Comparison of ENCODE assay signal across 8 cellular contexts in the genomic region with DNA sequence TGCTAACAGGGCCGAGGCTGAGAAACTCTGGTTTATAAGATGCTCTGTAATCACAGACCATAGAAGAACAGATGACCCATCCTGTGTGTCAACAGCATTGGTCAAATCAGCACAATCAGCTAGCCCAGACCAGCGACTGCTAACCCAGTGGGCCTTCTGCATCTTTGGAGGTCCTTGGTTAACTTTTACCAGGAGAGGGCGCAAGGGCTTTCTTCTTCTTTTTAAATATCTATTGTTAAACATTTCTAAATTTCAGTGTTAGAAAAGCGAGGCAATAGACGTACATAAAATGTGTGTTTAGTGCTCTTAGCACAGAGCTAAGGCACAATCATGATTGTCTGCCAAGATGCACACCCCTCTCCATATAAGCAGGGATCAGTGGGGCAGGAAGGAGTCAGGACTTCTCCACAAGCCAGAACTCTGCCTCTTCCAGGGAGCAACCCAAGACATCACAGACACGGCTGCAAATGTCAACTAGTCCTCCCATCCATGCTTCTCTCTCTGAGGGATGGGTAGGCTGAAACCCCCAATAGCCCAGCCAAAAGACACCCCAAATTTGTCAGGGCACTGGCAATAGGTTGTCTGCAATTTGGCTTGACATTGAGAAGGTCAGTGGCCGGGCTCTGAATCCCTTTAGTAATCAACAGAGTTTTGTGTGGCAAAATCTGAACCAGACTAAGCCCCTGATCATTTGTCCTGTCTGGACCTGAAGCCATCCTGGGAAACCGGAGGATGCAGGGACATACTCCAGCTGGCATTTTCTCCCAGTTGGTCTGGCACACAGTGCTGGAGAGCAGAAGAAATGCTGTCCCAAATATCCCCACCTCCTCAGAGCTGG.
DNase-seq lines count a peak whose midpoint lies in the region; ATAC-seq and TF ChIP-seq lines count a peak whose summit lies in the region.

No MANE protein-coding gene starts in this region.

- peaks cover 9 to 18% of the 10 kb centered on the region in 2 donors for H3K4me1 ChIP-seq in naive thymus-derived CD4-positive, alpha-beta T cell (ENCODE audit: control insufficient read depth in 2 of 2, insufficient read depth in 2 of 2, low read length in 2 of 2)
- H3K4me1 ChIP-seq in tibial artery = peaks cover 0 to 16% (median 7%) of the 10 kb centered on the region in 4 donors

- H3K9me3 Mint-ChIP-seq in CD4-positive, alpha-beta T cell = no peaks in the 10 kb centered on the region
- no peaks in the 10 kb centered on the region for H3K9me3 Mint-ChIP-seq in activated CD8-positive, alpha-beta memory T cell treated with anti-CD3 and anti-CD28 coated beads, Interleukin-2, amount 10 ng/mL, durations not matched to agents 7 days and 5 days (ENCODE audit: low read depth)
- no peaks in the 10 kb centered on the region for H3K9me3 Mint-ChIP-seq in naive thymus-derived CD4-positive, alpha-beta T cell

- H3K27me3 Mint-ChIP-seq in CD4-positive, alpha-beta T cell = no peaks in the 10 kb centered on the region
- H3K27me3 Mint-ChIP-seq in activated CD8-positive, alpha-beta memory T cell treated with anti-CD3 and anti-CD28 coated beads, Interleukin-2, amount 10 ng/mL, durations not matched to agents 7 days and 5 days = no peaks in the 10 kb centered on the region
- no peaks in the 10 kb centered on the region for H3K27me3 Mint-ChIP-seq in naive thymus-derived CD4-positive, alpha-beta T cell

- peak overlapping the region; percentile 13 for H3K4me3 Mint-ChIP-seq in CD4-positive, alpha-beta T cell
- no peak overlapping the region for H3K4me3 Mint-ChIP-seq in activated CD8-positive, alpha-beta memory T cell treated with anti-CD3 and anti-CD28 coated beads, Interleukin-2, amount 10 ng/mL, durations not matched to agents 7 days and 5 days
- peak overlapping the region in 9 of 10 donors; percentile 13 to 81 (median 45) for H3K4me3 Mint-ChIP-seq in naive thymus-derived CD4-positive, alpha-beta T cell

- ATAC-seq in CD4-positive, alpha-beta T cell (ENCODE audit: poor library complexity) = peak; percentile 74
- ATAC-seq in GM21529 (IDR thresholded peaks at IDR 0.05; ENCODE audit: unreplicated experiment) (peak; percentile 54), HG03565 (IDR thresholded peaks at IDR 0.05; ENCODE audit: unreplicated experiment) (no peak)
- peak; percentile 61 for ATAC-seq in activated CD8-positive, alpha-beta memory T cell treated with anti-CD3 and anti-CD28 coated beads, Interleukin-2, amount 10 ng/mL, durations not matched to agents 7 days and 5 days
- peak; percentile 80 for ATAC-seq in naive thymus-derived CD4-positive, alpha-beta T cell

- H3K9me3 ChIP-seq in CD4-positive, alpha-beta T cell (ENCODE audit: control insufficient read depth, low read length) = no peaks in the 10 kb centered on the region
- no peaks in the 10 kb centered on the region for H3K9me3 ChIP-seq in naive thymus-derived CD4-positive, alpha-beta T cell (ENCODE audit: control insufficient read depth in 2 of 3, low read length in 3 of 3)
- H3K9me3 ChIP-seq in tibial artery = no peaks in the 10 kb centered on the region

- POLR2A ChIA-PET in CD4-positive, alpha-beta T cell (lab: Charles Lee) = interaction anchor here (0.8 to 3.7 kb wide), 10 partner anchors 13 to 235 kb away, joined by 3 to 23 read pairs (median 4); a partner anchor contains a TSS
- POLR2A ChIA-PET in naive thymus-derived CD4-positive, alpha-beta T cell (lab: Charles Lee) = interaction anchor here (0.8 to 2.5 kb wide), 12 partner anchors 13 to 194 kb away, joined by 3 to 24 read pairs (median 3); a partner anchor contains a TSS

- intact Hi-C loops in CD4-positive, alpha-beta T cell (cut with DNase I, micrococcal nuclease) = loop anchor here (1.0 kb wide), 4 partner anchors 24 to 308 kb away; no protein-coding TSS in a partner anchor
- intact Hi-C loops in naive thymus-derived CD4-positive, alpha-beta T cell (cut with micrococcal nuclease) = loop anchor here (1.0 to 5.0 kb wide), 10 partner anchors 24 to 308 kb away; a partner anchor contains a TSS
- intact Hi-C loops in tibial artery (cut with DNase I; ENCODE audit: low total_unique reads) = loop anchor here (1.0 to 5.0 kb wide), 2 partner anchors 134 to 191 kb away; no protein-coding TSS in a partner anchor

- no peak overlapping the region for H3K27ac ChIP-seq in CD4-positive, alpha-beta T cell (ENCODE audit: low read depth, low read length)
- H3K27ac ChIP-seq in naive thymus-derived CD4-positive, alpha-beta T cell (ENCODE audit: low read depth, low read length) = peak overlapping the region; percentile 61
- H3K27ac ChIP-seq in tibial artery = peak overlapping the region; percentile 64 to 71

- peaks cover 31% of the 10 kb centered on the region for H3K4me1 Mint-ChIP-seq in CD4-positive, alpha-beta T cell (ENCODE audit: low read depth)
- peaks cover 32% of the 10 kb centered on the region for H3K4me1 Mint-ChIP-seq in activated CD8-positive, alpha-beta memory T cell treated with anti-CD3 and anti-CD28 coated beads, Interleukin-2, amount 10 ng/mL, durations not matched to agents 7 days and 5 days
- peaks cover 27 to 58% (median 50%) of the 10 kb centered on the region in 7 donors for H3K4me1 Mint-ChIP-seq in naive thymus-derived CD4-positive, alpha-beta T cell

- peaks cover 0 to 16% (median 0%) of the 10 kb centered on the region in 3 experiments for H3K36me3 ChIP-seq in naive thymus-derived CD4-positive, alpha-beta T cell (ENCODE audit: control insufficient read depth in 2 of 3, insufficient read depth in 3 of 3, low read length in 3 of 3)
- H3K36me3 ChIP-seq in tibial artery = peaks cover 0 to 11% (median 6%) of the 10 kb centered on the region in 3 donors

- H3K27ac Mint-ChIP-seq in CD4-positive, alpha-beta T cell = peak overlapping the region; percentile 36
- peak overlapping the region; percentile 76 for H3K27ac Mint-ChIP-seq in activated CD8-positive, alpha-beta memory T cell treated with anti-CD3 and anti-CD28 coated beads, Interleukin-2, amount 10 ng/mL, durations not matched to agents 7 days and 5 days
- peak overlapping the region in 8 of 9 donors; percentile 36 to 94 (median 83) for H3K27ac Mint-ChIP-seq in naive thymus-derived CD4-positive, alpha-beta T cell

- peak; percentile 35 to 55 (median 50) for DNase-seq in CD4-positive, alpha-beta T cell
- DNase-seq in NCI-H345 (lab: John Stamatoyannopoulos, UW) = peak; percentile 25
- DNase-seq in activated CD8-positive, alpha-beta memory T cell treated with anti-CD3 and anti-CD28 coated beads, Interleukin-2, amount 10 ng/mL, durations not matched to agents 7 days and 5 days = peak; percentile 70
- DNase-seq in epithelial cell of esophagus (ENCODE audit: low read depth) = peak; percentile 60
- peak in 7 of 9 donors; percentile 51 to 71 (median 69) for DNase-seq in naive thymus-derived CD4-positive, alpha-beta T cell
- peak in 1 of 2 donors; percentile 69 for DNase-seq in tibial artery

- no peaks in the 10 kb centered on the region for H3K27me3 ChIP-seq in CD4-positive, alpha-beta T cell (ENCODE audit: control insufficient read depth, insufficient read depth, low read length)
- no peaks in the 10 kb centered on the region for H3K27me3 ChIP-seq in naive thymus-derived CD4-positive, alpha-beta T cell (ENCODE audit: control insufficient read depth in 2 of 2, insufficient read depth in 2 of 2, low read length in 2 of 2)
- H3K27me3 ChIP-seq in tibial artery = no peaks in the 10 kb centered on the region

- CTCF ChIA-PET in CD4-positive, alpha-beta T cell (lab: Charles Lee) = interaction anchor here (0.7 to 5.3 kb wide), 9 partner anchors 22 to 306 kb away, joined by 3 to 49 read pairs (median 6); a partner anchor contains a TSS
- CTCF ChIA-PET in activated CD8-positive, alpha-beta memory T cell treated with anti-CD3 and anti-CD28 coated beads, Interleukin-2, amount 10 ng/mL, durations not matched to agents 7 days and 5 days (lab: Charles Lee) = interaction anchor here (0.7 to 2.5 kb wide), 19 partner anchors 13 to 208 kb away, joined by 3 to 28 read pairs (median 4); a partner anchor contains a TSS
- CTCF ChIA-PET in naive thymus-derived CD4-positive, alpha-beta T cell (lab: Charles Lee) = interaction anchor here (0.6 to 7.0 kb wide), 27 partner anchors 8 to 311 kb away, joined by 3 to 88 read pairs (median 5); a partner anchor contains a TSS

- TF ChIP-seq CTCF in CD4-positive, alpha-beta T cell (IDR thresholded peaks at IDR 0.05) = peak; percentile 82
- TF ChIP-seq CTCF in epithelial cell of esophagus (IDR thresholded peaks at IDR 0.05; ENCODE audit: insufficient read depth, low read depth, low read length, missing control alignments) (peak; percentile 64), tibial artery (IDR thresholded peaks at IDR 0.05) (peak; percentile 69 to 81)

- no peak overlapping the region for H3K4me3 ChIP-seq in epithelial cell of esophagus (ENCODE audit: low read length)
- no peak overlapping the region for H3K4me3 ChIP-seq in naive thymus-derived CD4-positive, alpha-beta T cell (ENCODE audit: low read length)
- no peak overlapping the region for H3K4me3 ChIP-seq in tibial artery

- peaks cover 10% of the 10 kb centered on the region for H3K36me3 Mint-ChIP-seq in CD4-positive, alpha-beta T cell (ENCODE audit: low read depth)
- H3K36me3 Mint-ChIP-seq in activated CD8-positive, alpha-beta memory T cell treated with anti-CD3 and anti-CD28 coated beads, Interleukin-2, amount 10 ng/mL, durations not matched to agents 7 days and 5 days = peaks cover 31% of the 10 kb centered on the region
- peaks cover 0 to 25% (median 7%) of the 10 kb centered on the region in 5 donors for H3K36me3 Mint-ChIP-seq in naive thymus-derived CD4-positive, alpha-beta T cell
